8 cellular contexts compared by ENCODE assay signal in genomic region chr1:244651956-244652698, GRCh38. TPM values are rescaled to one million over a fixed set of nuclear protein-coding genes. Genes with fewer than 3 reads are reported as not detected.
DNase-seq lines count a peak whose midpoint lies in the region; ATAC-seq and TF ChIP-seq lines count a peak whose summit lies in the region.

No MANE protein-coding gene starts in this region.

- peak overlapping the region; percentile 91 for H3K4me2 ChIP-seq in mammary epithelial cell (ENCODE audit: insufficient read depth, low read depth, low read length)

- intact Hi-C loops in mammary epithelial cell (cut with micrococcal nuclease): loop anchor here (2.0 kb wide), 2 partner anchors 211 to 319 kb away; no protein-coding TSS in a partner anchor
- intact Hi-C loops in mucosa of descending colon (cut with DNase I, micrococcal nuclease): no loop called here
- intact Hi-C loops in aorta (cut with DNase I): loop anchor here (2.0 to 10.0 kb wide), 4 partner anchors 145 to 200 kb away; partner anchors contain the start of genes COX20 (in 2 of the 2) and ADSS2 (in 1 of the 2)

- TF ChIP-seq CTCF in mammary epithelial cell (conservative IDR thresholded peaks at IDR 0.05 in 1 of 2, IDR thresholded peaks at IDR 0.05 in 1 of 2; ENCODE audit: extremely low read depth in 1 of 2, insufficient read depth in 1 of 2, low read depth in 1 of 2, low read length in 2 of 2) (no peak), mucosa of descending colon (IDR thresholded peaks at IDR 0.05) (no peak)

- H3K4me1 ChIP-seq in mammary epithelial cell (ENCODE audit: insufficient read depth, low read length) (peaks cover 17% of the 10 kb centered on the region), mucosa of descending colon (ENCODE audit: low read depth) (peaks cover 29% of the 10 kb centered on the region), aorta (ENCODE audit: control insufficient read depth in 1 of 2, insufficient read depth in 2 of 2, low read length in 2 of 2) (peaks cover 2 to 3% of the 10 kb centered on the region in 2 donors)

- H3K4me3 ChIP-seq in mammary epithelial cell (replicated peaks in 1 of 3; ENCODE audit: insufficient read depth in 1 of 3, low read depth in 2 of 3, low read length in 3 of 3) (peak overlapping the region; percentile 53 to 63 (median 54)), mucosa of descending colon (peak overlapping the region; percentile 83), aorta (ENCODE audit: low read length in 2 of 2) (peak overlapping the region; percentile 35 to 44)

- H3K9me3 ChIP-seq in mammary epithelial cell (replicated peaks; ENCODE audit: insufficient read depth, low read length) (no peaks in the 10 kb centered on the region), mucosa of descending colon (no peaks in the 10 kb centered on the region), aorta (ENCODE audit: control insufficient read depth, low read length) (no peaks in the 10 kb centered on the region)

- H2AFZ ChIP-seq in mammary epithelial cell (ENCODE audit: low read depth, low read length): peak overlapping the region; percentile 99

- dilution Hi-C loops in mammary epithelial cell (cut with HindIII; ENCODE audit: low sequenced_read_pairs): no loop called here

- in situ Hi-C loops in mammary epithelial cell (cut with MboI; ENCODE audit: low sequenced_read_pairs in 2 of 2): loop anchor here in 1 of 2 donors (25.0 kb wide), 1 partner anchor 310 kb away; a partner anchor contains a TSS

- ATAC-seq in mucosa of descending colon (no peak), aorta (ENCODE audit: low FRiP score) (no peak), GM21717 (IDR thresholded peaks at IDR 0.05; ENCODE audit: unreplicated experiment) (no peak)

- H3K36me3 ChIP-seq in mammary epithelial cell (ENCODE audit: insufficient read depth, low read length) (no peaks in the 10 kb centered on the region), mucosa of descending colon (ENCODE audit: low read depth) (peaks cover 4% of the 10 kb centered on the region), aorta (ENCODE audit: control insufficient read depth in 1 of 2, insufficient read depth in 2 of 2, low read length in 1 of 2) (no peaks in the 10 kb centered on the region)

- 34% methylated on average over 15 of the region's 18 CpGs for WGBS in mammary epithelial cell (ENCODE audit: low coverage, missing lambda C conversion rate)
- 22% methylated on average over 18 of the region's 18 CpGs for WGBS in aorta, 2 donors

- H3K9ac ChIP-seq in mammary epithelial cell (ENCODE audit: insufficient read depth, low read length): peak overlapping the region; percentile 41

- H3K27ac ChIP-seq in mammary epithelial cell (ENCODE audit: insufficient read depth, low read depth, low read length) (peak overlapping the region; percentile 19), aorta (ENCODE audit: low read depth in 1 of 2, low read length in 2 of 2) (peak overlapping the region in 1 of 2 donors; percentile 7)

- CTCF ChIA-PET in mammary epithelial cell (lab: Charles Lee; ENCODE audit: low non-redundant PET): no interaction called here

- TSS peak; percentile 100 for BruUV-seq in mammary epithelial cell (replicated peaks; lab: Mats Ljungman, UMichigan)

- H4K20me1 ChIP-seq in mammary epithelial cell (ENCODE audit: insufficient read depth, low read length): no peaks in the 10 kb centered on the region

- peak; percentile 3 for DNase-seq in stimulated activated CD4-positive, alpha-beta T cell treated with anti-CD3 and anti-CD28 coated beads, Interleukin-1b, Interleukin-23, amount 100 ng/mL, for 48 hours
- DNase-seq in stimulated activated CD4-positive, alpha-beta T cell treated with anti-CD3 and anti-CD28 coated beads, Interleukin-4, amount 100 ng/mL, for 24 hours: no peak
- DNase-seq in mammary epithelial cell: no peak
- DNase-seq in mucosa of descending colon: no peak
- no peak for DNase-seq in aorta
- DNase-seq in DMS79 (lab: John Stamatoyannopoulos, UW): no peak
- no peak for DNase-seq in NCI-H2227 treated with DMSO at 0.1 percent for 48 hours (lab: John Stamatoyannopoulos, UW)

- no peaks in the 10 kb centered on the region for H3K27me3 ChIP-seq in mammary epithelial cell (ENCODE audit: insufficient read depth, low read length)
- no peaks in the 10 kb centered on the region for H3K27me3 ChIP-seq in aorta (ENCODE audit: control insufficient read depth in 1 of 2, insufficient read depth in 2 of 2, low read length in 1 of 2)

- peaks cover 40% of the 10 kb centered on the region for H3K79me2 ChIP-seq in mammary epithelial cell (ENCODE audit: insufficient read depth, low read length)

RNA-seq across cellular contexts. Expression of gene DESI2, which starts 0.8 kb away (rescaled TPM):
- total RNA-seq in mammary epithelial cell: 10 to 100 TPM; 38.5 to 63.3 TPM
- polyA plus RNA-seq in mammary epithelial cell: 16.8 TPM
- polyA minus RNA-seq in mammary epithelial cell: 27.2 TPM
- 10 to 100 TPM; 26.9 to 30.6 (median 29.7) TPM for total RNA-seq in mucosa of descending colon
- 10 to 100 TPM; 35.4 to 38.4 TPM for total RNA-seq in aorta
- 10 to 100 TPM; 14.4 to 26.5 TPM for polyA plus RNA-seq in aorta

Comparison
In these comparisons a context has a peak if more than half of its experiments do, and no peak if none do; other contexts are left out.
1. intact Hi-C loops: an anchor here in mammary epithelial cell (2.0 kb wide) and aorta (2.0 to 10.0 kb wide); none called in mucosa of descending colon.